In the genomic region with DNA sequence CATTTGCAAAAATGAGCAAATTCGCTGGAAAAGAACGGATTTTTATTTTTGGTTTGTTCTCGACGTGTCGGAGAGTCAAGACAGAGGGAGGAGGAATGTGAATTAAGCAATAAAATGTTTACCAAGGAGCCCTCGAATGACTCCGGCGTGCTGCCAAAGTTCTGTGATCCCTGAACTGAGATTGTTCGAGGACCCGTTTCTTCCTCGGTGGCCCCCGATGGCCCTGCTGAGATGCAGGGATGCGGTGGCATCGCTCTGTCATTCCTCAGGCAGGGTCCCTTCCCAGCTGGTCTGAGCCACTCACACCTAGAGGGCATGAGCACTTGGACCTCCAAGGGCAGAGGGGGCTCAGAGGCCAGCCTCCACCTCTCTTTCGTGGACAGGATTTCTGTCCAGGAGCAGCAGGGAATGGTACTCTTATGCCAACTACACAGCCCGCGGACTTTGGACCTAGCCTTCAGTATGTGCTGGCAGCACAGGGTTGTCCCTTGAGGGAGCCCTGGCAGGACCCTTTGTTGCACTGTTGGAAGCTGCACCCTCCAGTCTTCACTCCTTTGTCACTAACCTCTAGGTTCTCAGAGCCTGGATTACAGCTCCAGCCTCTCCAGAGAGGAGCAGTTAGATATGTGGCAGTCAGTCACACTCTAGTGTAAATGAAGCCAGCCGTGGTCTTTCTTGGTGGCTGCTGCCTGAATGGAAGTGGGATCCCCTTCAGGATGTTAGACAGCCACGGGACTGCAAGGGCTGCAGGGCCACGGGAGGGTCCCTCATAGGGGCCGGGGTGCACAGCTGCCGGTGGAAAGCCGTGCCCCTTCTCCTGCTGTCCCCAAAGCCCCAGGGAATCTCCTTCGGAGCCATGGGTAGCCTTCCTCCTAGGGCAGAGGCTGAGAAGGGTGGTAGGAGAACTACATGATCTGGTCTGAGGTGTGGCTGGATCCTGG, we compare ENCODE assay signal across 23 cellular contexts.
DNase-seq lines count a peak whose midpoint lies in the region; ATAC-seq, FAIRE-seq and TF ChIP-seq lines count a peak whose summit lies in the region.
"Had no signal": no experiment of that assay in that cellular context is flagged by ENCODE, and none has a peak within 500 bp of the region (broad histone marks: within the 10 kb centered on the region; RNA-seq: fewer than 3 reads in every experiment).

No MANE protein-coding gene starts in this region.

- no TSS peak for BruUV-seq in HepG2 (replicated peaks; lab: Mats Ljungman, UMichigan)

- H3K27ac ChIP-seq in coronary artery (peak overlapping the region; percentile 12 to 79), HepG2 (ENCODE audit: extremely low read length, insufficient read depth, low read length) (no peak overlapping the region), thyroid gland (peak overlapping the region in 1 of 3 donors; percentile 33), sigmoid colon (no peak overlapping the region)
- H3K27ac ChIP-seq: GM23248, KMS-11, testis had no signal

- H3K27me3 ChIP-seq in HepG2 (ENCODE audit: control insufficient read depth in 1 of 2, insufficient read depth in 2 of 2, low read length in 2 of 2) (peaks cover 14 to 67% of the 10 kb centered on the region in 2 experiments; a peak in 4 of 5 replicates), thyroid gland (no peaks in the 10 kb centered on the region), sigmoid colon (peaks cover 0 to 4% (median 0%) of the 10 kb centered on the region in 3 donors)
- H3K27me3 ChIP-seq: breast epithelium, testis had no signal

- H3K36me3 ChIP-seq in HepG2 (replicated peaks in 1 of 2; ENCODE audit: control insufficient read depth in 1 of 2, insufficient read depth in 2 of 2, low read length in 2 of 2) = no peaks in the 10 kb centered on the region
- no peaks in the 10 kb centered on the region for H3K36me3 ChIP-seq in thyroid gland
- no peaks in the 10 kb centered on the region for H3K36me3 ChIP-seq in sigmoid colon
- H3K36me3 ChIP-seq: breast epithelium had no signal

- no peak overlapping the region for H3K9ac ChIP-seq in HepG2 (ENCODE audit: insufficient read depth, low read depth, low read length)
- H3K9ac ChIP-seq: GM23248, KMS-11 had no signal

- H4K20me1 ChIP-seq in HepG2 (ENCODE audit: insufficient read depth, low read length) = peaks cover 7% of the 10 kb centered on the region; the same call in 1 of the 2 replicates

- in situ Hi-C loops in HepG2 (cut with HindIII; ENCODE audit: extremely low pct_ligation_motif_present, low pct_unique_long_range_greater_than_20kb) = no loop called here

- DNase-seq in LoVo (ENCODE audit: low spot score) = peak; percentile 37
- no peak for DNase-seq in coronary artery (ENCODE audit: low spot score)
- DNase-seq in HepG2 (ENCODE audit: low spot score) = no peak
- DNase-seq in thyroid gland = peak; percentile 47 to 55
- no peak for DNase-seq in sigmoid colon
- no peak for DNase-seq in EL
- DNase-seq: activated CD4-positive, alpha-beta T cell treated with anti-CD3 and anti-CD28 coated beads for 1 hour; activated T-cell treated with anti-CD3 and anti-CD28 coated beads, Interleukin-2, amount 50 U/mL, for 1 hour; amniotic stem cell; CD4-positive, alpha-beta memory T cell; GM23248; naive thymus-derived CD8-positive, alpha-beta T cell; NCI-H146; NCI-H510A; stimulated activated CD4-positive, alpha-beta T cell treated with anti-CD3 and anti-CD28 coated beads, Interleukin-4, amount 100 ng/mL, for 4 hours; stimulated activated naive CD4-positive, alpha-beta T cell; T-cell; testis had no signal

- WGBS in HepG2 (ENCODE audit: low lambda C conversion rate) = 47% methylated on average over 18 of the region's 24 CpGs
- WGBS in thyroid gland, 2 donors = 58 to 68% methylated on average over 20 to 24 of the region's 24 CpGs
- WGBS in sigmoid colon, 2 donors = 85 to 88% methylated on average over 24 of the region's 24 CpGs

- no peaks in the 10 kb centered on the region for H3K79me2 ChIP-seq in HepG2 (ENCODE audit: insufficient read depth, low read length)

- no peak for TF ChIP-seq CTCF in coronary artery (IDR thresholded peaks at IDR 0.05)
- TF ChIP-seq CTCF in HepG2 (CRISPR knock-in tag; IDR thresholded peaks at IDR 0.05) = no peak
- TF ChIP-seq CTCF in thyroid gland (IDR thresholded peaks at IDR 0.05) = no peak
- no peak for TF ChIP-seq CTCF in sigmoid colon (IDR thresholded peaks at IDR 0.05)

- no peak for TF ChIP-seq POLR2A in HepG2 (IDR thresholded peaks at IDR 0.05; ENCODE audit: insufficient read depth in 1 of 2, low read depth in 2 of 2, low read length in 2 of 2)
- TF ChIP-seq POLR2A in thyroid gland (IDR thresholded peaks at IDR 0.05) = no peak
- TF ChIP-seq POLR2A in sigmoid colon (IDR thresholded peaks at IDR 0.05) = no peak

- no peak for TF ChIP-seq RAD21 in HepG2 (CRISPR knock-in tag; IDR thresholded peaks at IDR 0.05)

- intact Hi-C loops in HepG2 (cut with micrococcal nuclease; ENCODE audit: unreplicated experiment) = no loop called here
- intact Hi-C loops in thyroid gland (cut with DNase I) = no loop called here
- intact Hi-C loops in sigmoid colon (cut with DNase I) = no loop called here

- CTCF ChIA-PET in HepG2 (lab: Yijun Ruan, JAX; ENCODE audit: low intra/inter-chr PET ratio, low total read pairs) = no interaction called here

- no peak overlapping the region for H3K4me2 ChIP-seq in HepG2 (ENCODE audit: low read depth, low read length)
- H3K4me2 ChIP-seq: KMS-11 had no signal

- no peak overlapping the region for H3K4me3 ChIP-seq in coronary artery
- no peak overlapping the region for H3K4me3 ChIP-seq in HepG2 (replicated peaks in 1 of 3; ENCODE audit: insufficient read depth in 1 of 3, low read depth in 2 of 3, low read length in 3 of 3)
- H3K4me3 ChIP-seq in thyroid gland (replicated peaks in 1 of 3) = no peak overlapping the region
- H3K4me3 ChIP-seq in sigmoid colon = no peak overlapping the region
- H3K4me3 ChIP-seq: breast epithelium, GM23248, testis had no signal

- peak; percentile 10 for ATAC-seq in HepG2
- no peak for ATAC-seq in GM18502 (IDR thresholded peaks at IDR 0.05; ENCODE audit: poor library complexity, unreplicated experiment)
- ATAC-seq: naive thymus-derived CD8-positive, alpha-beta T cell; Panc1; T-cell had no signal

- peaks cover 35% of the 10 kb centered on the region for H3K4me1 ChIP-seq in HepG2 (ENCODE audit: insufficient read depth, low read length)
- H3K4me1 ChIP-seq in thyroid gland = peaks cover 0 to 12% of the 10 kb centered on the region in 2 donors
- H3K4me1 ChIP-seq in sigmoid colon = peaks cover 0 to 11% (median 6%) of the 10 kb centered on the region in 4 donors
- H3K4me1 ChIP-seq: testis had no signal

- H3K9me3 ChIP-seq in HepG2 (ENCODE audit: low read length) = no peaks in the 10 kb centered on the region
- no peaks in the 10 kb centered on the region for H3K9me3 ChIP-seq in thyroid gland
- peaks cover 0 to 2% (median 0%) of the 10 kb centered on the region in 4 donors for H3K9me3 ChIP-seq in sigmoid colon
- H3K9me3 ChIP-seq: breast epithelium, testis had no signal

- FAIRE-seq in HepG2 (lab: Jason Lieb, UNC) = no peak
- FAIRE-seq: keratinocyte had no signal

- TF ChIP-seq EP300 in HepG2 (IDR thresholded peaks at IDR 0.05; ENCODE audit: low read depth in 2 of 2, low read length in 2 of 2) (no peak), HepG2 (CRISPR knock-in tag; IDR thresholded peaks at IDR 0.05; ENCODE audit: borderline replicate concordance) (no peak), sigmoid colon (IDR thresholded peaks at IDR 0.05) (no peak)

- no peak overlapping the region for H2AFZ ChIP-seq in HepG2 (ENCODE audit: low read length)
- H2AFZ ChIP-seq: GM23248 had no signal

- POLR2A ChIA-PET in HepG2 (lab: Yijun Ruan, JAX) = no interaction called here

TF ChIP-seq in HepG2, 621 proteins besides CTCF, POLR2A, EP300 and RAD21:
- TF ChIP-seq ZFY (CRISPR knock-in tag; IDR thresholded peaks at IDR 0.05) (no peak), HNF4G (IDR thresholded peaks at IDR 0.05; ENCODE audit: borderline replicate concordance, low read depth, low read length) (0 out of 2 replicates have a peak, but pooled peaks have one; percentile 19), HNF4G (CRISPR knock-in tag; IDR thresholded peaks at IDR 0.05; ENCODE audit: borderline replicate concordance, low read depth) (no peak), ZNF589 (CRISPR knock-in tag; conservative IDR thresholded peaks at IDR 0.05) (no peak), HNRNPL (IDR thresholded peaks at IDR 0.05; ENCODE audit: low read depth, low read length) (0 out of 2 replicates have a peak, but pooled peaks have one; percentile 25)
- TF ChIP-seq, protein P1, sequence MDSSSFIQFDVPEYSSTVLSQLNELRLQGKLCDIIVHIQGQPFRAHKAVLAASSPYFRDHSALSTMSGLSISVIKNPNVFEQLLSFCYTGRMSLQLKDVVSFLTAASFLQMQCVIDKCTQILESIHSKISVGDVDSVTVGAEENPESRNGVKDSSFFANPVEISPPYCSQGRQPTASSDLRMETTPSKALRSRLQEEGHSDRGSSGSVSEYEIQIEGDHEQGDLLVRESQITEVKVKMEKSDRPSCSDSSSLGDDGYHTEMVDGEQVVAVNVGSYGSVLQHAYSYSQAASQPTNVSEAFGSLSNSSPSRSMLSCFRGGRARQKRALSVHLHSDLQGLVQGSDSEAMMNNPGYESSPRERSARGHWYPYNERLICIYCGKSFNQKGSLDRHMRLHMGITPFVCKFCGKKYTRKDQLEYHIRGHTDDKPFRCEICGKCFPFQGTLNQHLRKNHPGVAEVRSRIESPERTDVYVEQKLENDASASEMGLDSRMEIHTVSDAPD (CRISPR knock-in tag; IDR thresholded peaks at IDR 0.05) = no peak
TF ChIP-seq in HepG2: peak in this region for 2.

Comparison
In these comparisons a context has a peak if more than half of its experiments do, and no peak if none do; other contexts are left out.
1. DNase-seq: peak in LoVo (single experiment) and thyroid gland (2 of 2); none in coronary artery (single experiment), HepG2 (single experiment), sigmoid colon (single experiment) and EL (single experiment).
2. H3K27ac ChIP-seq: peak in coronary artery (2 of 2); none in HepG2 (single experiment) and sigmoid colon (0 of 4).